21 cellular contexts compared by ENCODE assay signal in the genomic region with DNA sequence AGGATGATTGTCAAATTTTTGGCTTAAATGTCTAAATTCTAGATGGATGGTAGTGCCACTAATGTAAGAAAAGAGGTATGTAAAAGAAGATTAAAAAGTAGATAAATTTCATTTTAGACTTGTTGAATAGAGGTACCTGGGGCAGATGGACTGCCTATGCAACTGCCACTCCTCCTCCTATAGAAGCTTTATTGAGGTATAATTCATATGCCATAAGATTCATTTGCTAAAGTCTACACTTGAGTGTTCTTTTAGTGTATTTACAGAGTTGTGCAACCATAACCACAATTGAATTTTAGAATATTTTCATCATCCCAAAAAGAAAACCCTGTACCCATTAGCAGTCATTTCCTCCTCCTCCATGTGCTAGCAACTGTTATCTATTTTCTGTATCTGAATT.
DNase-seq lines count a peak whose midpoint lies in the region; ATAC-seq and TF ChIP-seq lines count a peak whose summit lies in the region.
"Had no signal": no experiment of that assay in that cellular context is flagged by ENCODE, and none has a peak within 500 bp of the region (broad histone marks: within the 10 kb centered on the region; RNA-seq: fewer than 3 reads in every experiment).

No MANE protein-coding gene starts in this region.

- peak overlapping the region; percentile 42 for H3K4me2 ChIP-seq in PC-3 (ENCODE audit: low read length)
- H3K4me2 ChIP-seq: KMS-11 had no signal

- DNase-seq in EH (ENCODE audit: low read depth) (peak; percentile 2), PC-3 (no peak), epithelial cell of prostate (ENCODE audit: low read depth, low spot score) (no peak), progenitor cell of endocrine pancreas (ENCODE audit: low spot score, unreplicated experiment) (no peak), SK-N-DZ (ENCODE audit: low spot score) (no peak), LoVo (ENCODE audit: low spot score) (no peak), DMS114 treated with DMSO at 0.1 percent for 48 hours (lab: John Stamatoyannopoulos, UW; ENCODE audit: unreplicated experiment) (no peak)
- DNase-seq: ACHN, AML-193, DMS79 treated with DMSO at 0.1 percent for 48 hours, MG63, NCI-H1105 treated with DMSO at 0.1 percent for 48 hours, NCI-H1694, NCI-H2081 treated with DMSO at 0.1 percent for 48 hours, T-cell had no signal

- no TSS peak for BruUV-seq in PC-3 (replicated peaks; lab: Mats Ljungman, UMichigan)

- no peak overlapping the region for H2AFZ ChIP-seq in PC-3 (ENCODE audit: low read length)

- CTCF ChIA-PET in PC-3 (lab: Charles Lee), result interaction anchor here (1.0 kb wide), 1 partner anchor 214 kb away, joined by 3 read pairs; no protein-coding TSS in a partner anchor

- no peaks in the 10 kb centered on the region for H3K36me3 ChIP-seq in PC-3 (ENCODE audit: low read depth, low read length)
- H3K36me3 ChIP-seq: MG63, SJSA1 had no signal

- H3K36me3 Mint-ChIP-seq in progenitor cell of endocrine pancreas (ENCODE audit: insufficient read depth), result peaks cover 19% of the 10 kb centered on the region
- H3K36me3 Mint-ChIP-seq: T-cell had no signal

- no peaks in the 10 kb centered on the region for H3K9me3 ChIP-seq in PC-3 (ENCODE audit: low read length)
- H3K9me3 ChIP-seq: MG63, SJSA1 had no signal

- H3K4me1 Mint-ChIP-seq in progenitor cell of endocrine pancreas (ENCODE audit: low read depth), result peaks cover 1% of the 10 kb centered on the region
- H3K4me1 Mint-ChIP-seq: T-cell had no signal

- H3K4me3 ChIP-seq in PC-3 (ENCODE audit: low read length), result no peak overlapping the region
- H3K4me3 ChIP-seq: MG63, SJSA1 had no signal

- no peak; the same call in 1 of the 2 replicates for ATAC-seq in PC-3
- no peak for ATAC-seq in HG03439 (IDR thresholded peaks at IDR 0.05; ENCODE audit: unreplicated experiment)
- ATAC-seq: HepG2, T-cell had no signal

- H3K27me3 Mint-ChIP-seq in progenitor cell of endocrine pancreas, result no peaks in the 10 kb centered on the region

- POLR2A ChIA-PET in PC-3 (lab: Charles Lee; ENCODE audit: unreplicated experiment), result no interaction called here

- peaks cover 26% of the 10 kb centered on the region for H3K4me1 ChIP-seq in PC-3 (ENCODE audit: insufficient read depth, low read length)
- H3K4me1 ChIP-seq: SJSA1 had no signal

- H4K20me1 ChIP-seq in PC-3 (ENCODE audit: low read length), result peaks cover 11% of the 10 kb centered on the region; the same call in 1 of the 2 replicates

- peaks cover 3% of the 10 kb centered on the region for H3K9me3 Mint-ChIP-seq in progenitor cell of endocrine pancreas (ENCODE audit: low read depth)
- H3K9me3 Mint-ChIP-seq: T-cell had no signal

- TF ChIP-seq CTCF in PC-3 (conservative IDR thresholded peaks at IDR 0.05; ENCODE audit: low read depth, low read length) (no peak), progenitor cell of endocrine pancreas (IDR thresholded peaks at IDR 0.05; ENCODE audit: unreplicated experiment) (no peak)

- H3K27ac ChIP-seq in PC-3 (ENCODE audit: low read length) (peak overlapping the region; percentile 68), epithelial cell of prostate (peak overlapping the region; percentile 65)
- H3K27ac ChIP-seq: C4-2B, KMS-11, RWPE1, SJSA1 had no signal

- no peaks in the 10 kb centered on the region for H3K27me3 ChIP-seq in PC-3 (ENCODE audit: low read length)
- H3K27me3 ChIP-seq: MG63, SJSA1 had no signal

- peak overlapping the region; percentile 54 for H3K27ac Mint-ChIP-seq in progenitor cell of endocrine pancreas
- H3K27ac Mint-ChIP-seq: T-cell had no signal

- H3F3A ChIP-seq in PC-3 (ENCODE audit: low read length, unreplicated experiment), result peaks cover 14% of the 10 kb centered on the region

- H3K9me2 ChIP-seq in PC-3 (replicated peaks; ENCODE audit: low read length), result no peaks in the 10 kb centered on the region

- H3K9ac ChIP-seq in PC-3 (ENCODE audit: low read length), result no peak overlapping the region
- H3K9ac ChIP-seq: KMS-11 had no signal

- H3K79me2 ChIP-seq in PC-3 (ENCODE audit: low read length), result peaks cover 9% of the 10 kb centered on the region; the same call in 1 of the 2 replicates

- no peak overlapping the region for H3K4me3 Mint-ChIP-seq in progenitor cell of endocrine pancreas (ENCODE audit: low read depth)
- H3K4me3 Mint-ChIP-seq: T-cell had no signal

- intact Hi-C loops in PC-3 (cut with micrococcal nuclease), result no loop called here
